12 cellular contexts compared by ENCODE assay signal in genomic region chr15:45130291-45131000, GRCh38. TPM values are rescaled to one million over a fixed set of nuclear protein-coding genes. Genes with fewer than 3 reads are reported as not detected.
A peak's percentile ranks its signal among the peaks of the same experiment; 100 is the strongest.
DNase-seq lines count a peak whose midpoint lies in the region; ATAC-seq and TF ChIP-seq lines count a peak whose summit lies in the region.
"Had no signal": no experiment of that assay in that cellular context is flagged by ENCODE, and none has a peak within 500 bp of the region (broad histone marks: within the 10 kb centered on the region; RNA-seq: fewer than 3 reads in every experiment).

No MANE protein-coding gene starts in this region.

- peak overlapping the region; percentile 41 for H3K4me3 Mint-ChIP-seq in activated naive CD8-positive, alpha-beta T cell
- H3K4me3 Mint-ChIP-seq in activated naive CD8-positive, alpha-beta T cell treated with anti-CD3 and anti-CD28 coated beads, Interleukin-2, amount 50 U/mL, for 24 hours: no peak overlapping the region
- H3K4me3 Mint-ChIP-seq in endodermal cell (peak overlapping the region; percentile 51), naive B cell (peak overlapping the region in 7 of 8 donors; percentile 14 to 78 (median 66)), type B pancreatic cell (peak overlapping the region; percentile 65)
- no peak overlapping the region for H3K4me3 Mint-ChIP-seq in activated CD4-positive, alpha-beta memory T cell treated with anti-CD3 and anti-CD28 coated beads, Interleukin-2, amount 10 ng/mL, durations not matched to agents 7 days and 5 days
- H3K4me3 Mint-ChIP-seq: natural killer cell treated with Interleukin-12 subunit alpha and Interleukin-12 subunit beta and Interleukin-15 and Interleukin-18, amount 100 ng/mL, for 72 hours had no signal

- CTCF ChIA-PET in activated CD4-positive, alpha-beta memory T cell treated with anti-CD3 and anti-CD28 coated beads, Interleukin-2, amount 10 ng/mL, durations not matched to agents 7 days and 5 days (lab: Charles Lee): interaction anchor here (1.2 to 1.8 kb wide), 2 partner anchors 12 to 33 kb away, joined by 3 to 5 read pairs; no protein-coding TSS in a partner anchor

- H3K36me3 Mint-ChIP-seq in activated naive CD8-positive, alpha-beta T cell: no peaks in the 10 kb centered on the region
- no peaks in the 10 kb centered on the region for H3K36me3 Mint-ChIP-seq in activated naive CD8-positive, alpha-beta T cell treated with anti-CD3 and anti-CD28 coated beads, Interleukin-2, amount 50 U/mL, for 24 hours (ENCODE audit: low read depth)
- no peaks in the 10 kb centered on the region for H3K36me3 Mint-ChIP-seq in endodermal cell (ENCODE audit: low read depth)
- H3K36me3 Mint-ChIP-seq in naive B cell: peaks cover 0 to 13% of the 10 kb centered on the region in 2 donors
- H3K36me3 Mint-ChIP-seq in type B pancreatic cell: no peaks in the 10 kb centered on the region
- H3K36me3 Mint-ChIP-seq in activated CD4-positive, alpha-beta memory T cell treated with anti-CD3 and anti-CD28 coated beads, Interleukin-2, amount 10 ng/mL, durations not matched to agents 7 days and 5 days (ENCODE audit: low read depth): no peaks in the 10 kb centered on the region
- H3K36me3 Mint-ChIP-seq: natural killer cell treated with Interleukin-12 subunit alpha and Interleukin-12 subunit beta and Interleukin-15 and Interleukin-18, amount 100 ng/mL, for 72 hours had no signal

- POLR2A ChIA-PET in activated CD4-positive, alpha-beta memory T cell treated with anti-CD3 and anti-CD28 coated beads, Interleukin-2, amount 10 ng/mL, durations not matched to agents 7 days and 5 days (lab: Charles Lee): interaction anchor here (1.1 to 1.4 kb wide), 4 partner anchors 9 to 149 kb away, joined by 3 read pairs; partner anchors contain the start of genes DUOX2 and DUOXA2

- H3K9me3 Mint-ChIP-seq in activated naive CD8-positive, alpha-beta T cell (ENCODE audit: low read depth): no peaks in the 10 kb centered on the region
- no peaks in the 10 kb centered on the region for H3K9me3 Mint-ChIP-seq in activated naive CD8-positive, alpha-beta T cell treated with anti-CD3 and anti-CD28 coated beads, Interleukin-2, amount 50 U/mL, for 24 hours
- H3K9me3 Mint-ChIP-seq in endodermal cell (no peaks in the 10 kb centered on the region), naive B cell (peaks cover 0 to 1% (median 0%) of the 10 kb centered on the region in 7 donors), type B pancreatic cell (no peaks in the 10 kb centered on the region)
- H3K9me3 Mint-ChIP-seq in activated CD4-positive, alpha-beta memory T cell treated with anti-CD3 and anti-CD28 coated beads, Interleukin-2, amount 10 ng/mL, durations not matched to agents 7 days and 5 days: no peaks in the 10 kb centered on the region
- H3K9me3 Mint-ChIP-seq: natural killer cell treated with Interleukin-12 subunit alpha and Interleukin-12 subunit beta and Interleukin-15 and Interleukin-18, amount 100 ng/mL, for 72 hours had no signal

- H3K4me3 ChIP-seq in endodermal cell (ENCODE audit: low read length): no peak overlapping the region

- 89 to 94% methylated on average over 4 to 7 of the region's 7 CpGs for WGBS in endodermal cell (ENCODE audit: insufficient coverage in 1 of 2, insufficient read length in 1 of 2), 2 experiments

- H3K9ac ChIP-seq in endodermal cell (ENCODE audit: extremely low read depth, low read length, poor library complexity, severe bottlenecking): no peak overlapping the region

- DNase-seq in activated naive CD8-positive, alpha-beta T cell treated with anti-CD3 and anti-CD28 coated beads, Interleukin-2, amount 50 U/mL, for 24 hours: no peak
- DNase-seq in endodermal cell (no peak), naive B cell (no peak), type B pancreatic cell (ENCODE audit: extremely low spot score, unreplicated experiment) (no peak), NCI-H748 treated with DMSO at 0.1 percent for 48 hours (lab: John Stamatoyannopoulos, UW) (no peak), NCI-H1417 treated with DMSO at 0.1 percent for 48 hours (lab: John Stamatoyannopoulos, UW) (no peak)
- DNase-seq in activated CD4-positive, alpha-beta memory T cell treated with anti-CD3 and anti-CD28 coated beads, Interleukin-2, amount 10 ng/mL, durations not matched to agents 7 days and 5 days: no peak
- DNase-seq: activated CD8-positive, alpha-beta memory T cell treated with anti-CD3 and anti-CD28 coated beads, Interleukin-2, amount 50 U/mL, for 48 hours; WERI-Rb-1 had no signal

- H3K4me1 ChIP-seq in endodermal cell (ENCODE audit: control insufficient read depth, insufficient read depth, low read length): peaks cover 3% of the 10 kb centered on the region

- H3K27me3 ChIP-seq in endodermal cell (ENCODE audit: control insufficient read depth, insufficient read depth, low read length, poor library complexity, severe bottlenecking): peaks cover 100% of the 10 kb centered on the region

- H3K9me3 ChIP-seq in endodermal cell (ENCODE audit: control insufficient read depth, low read length): no peaks in the 10 kb centered on the region

- peaks cover 36% of the 10 kb centered on the region for H3K27me3 Mint-ChIP-seq in activated naive CD8-positive, alpha-beta T cell
- H3K27me3 Mint-ChIP-seq in activated naive CD8-positive, alpha-beta T cell treated with anti-CD3 and anti-CD28 coated beads, Interleukin-2, amount 50 U/mL, for 24 hours: peaks cover 62% of the 10 kb centered on the region
- peaks cover 94% of the 10 kb centered on the region for H3K27me3 Mint-ChIP-seq in endodermal cell (ENCODE audit: insufficient read depth)
- H3K27me3 Mint-ChIP-seq in naive B cell: peaks cover 64 to 85% (median 81%) of the 10 kb centered on the region in 3 donors
- H3K27me3 Mint-ChIP-seq in type B pancreatic cell: peaks cover 85% of the 10 kb centered on the region
- peaks cover 65% of the 10 kb centered on the region for H3K27me3 Mint-ChIP-seq in activated CD4-positive, alpha-beta memory T cell treated with anti-CD3 and anti-CD28 coated beads, Interleukin-2, amount 10 ng/mL, durations not matched to agents 7 days and 5 days

- H3K4me1 Mint-ChIP-seq in activated naive CD8-positive, alpha-beta T cell (ENCODE audit: low read depth): peaks cover 14% of the 10 kb centered on the region
- H3K4me1 Mint-ChIP-seq in activated naive CD8-positive, alpha-beta T cell treated with anti-CD3 and anti-CD28 coated beads, Interleukin-2, amount 50 U/mL, for 24 hours: peaks cover 3% of the 10 kb centered on the region
- H3K4me1 Mint-ChIP-seq in endodermal cell: peaks cover 5% of the 10 kb centered on the region
- H3K4me1 Mint-ChIP-seq in naive B cell: peaks cover 9 to 24% (median 13%) of the 10 kb centered on the region in 3 donors
- peaks cover 12% of the 10 kb centered on the region for H3K4me1 Mint-ChIP-seq in type B pancreatic cell (ENCODE audit: unreplicated experiment)
- H3K4me1 Mint-ChIP-seq in activated CD4-positive, alpha-beta memory T cell treated with anti-CD3 and anti-CD28 coated beads, Interleukin-2, amount 10 ng/mL, durations not matched to agents 7 days and 5 days: peaks cover 9% of the 10 kb centered on the region

- TF ChIP-seq CTCF in endodermal cell (conservative IDR thresholded peaks at IDR 0.05): no peak
- TF ChIP-seq CTCF in type B pancreatic cell (conservative IDR thresholded peaks at IDR 0.05): no peak

- no peak overlapping the region for H3K27ac Mint-ChIP-seq in activated naive CD8-positive, alpha-beta T cell
- no peak overlapping the region for H3K27ac Mint-ChIP-seq in activated naive CD8-positive, alpha-beta T cell treated with anti-CD3 and anti-CD28 coated beads, Interleukin-2, amount 50 U/mL, for 24 hours
- H3K27ac Mint-ChIP-seq in endodermal cell (no peak overlapping the region), naive B cell (peak overlapping the region in 2 of 6 donors; percentile 12 to 43), type B pancreatic cell (no peak overlapping the region)
- no peak overlapping the region for H3K27ac Mint-ChIP-seq in activated CD4-positive, alpha-beta memory T cell treated with anti-CD3 and anti-CD28 coated beads, Interleukin-2, amount 10 ng/mL, durations not matched to agents 7 days and 5 days
- H3K27ac Mint-ChIP-seq: natural killer cell treated with Interleukin-12 subunit alpha and Interleukin-12 subunit beta and Interleukin-15 and Interleukin-18, amount 100 ng/mL, for 72 hours had no signal

- ATAC-seq in activated naive CD8-positive, alpha-beta T cell treated with anti-CD3 and anti-CD28 coated beads, Interleukin-2, amount 50 U/mL, for 24 hours: no peak
- ATAC-seq in naive B cell (ENCODE audit: low read depth in 2 of 2): no peak

- H3K27ac ChIP-seq in endodermal cell (ENCODE audit: low read depth, low read length): no peak overlapping the region
- H3K27ac ChIP-seq: WERI-Rb-1 had no signal

- no peaks in the 10 kb centered on the region for H3K36me3 ChIP-seq in endodermal cell (ENCODE audit: control insufficient read depth, insufficient read depth, low read length)
- H3K36me3 ChIP-seq: WERI-Rb-1 had no signal

RNA-seq across cellular contexts. Expression of gene DUOX1, which starts 0.7 kb away (rescaled TPM):
- total RNA-seq in endodermal cell (1 to 10 TPM; 1.2 to 1.9 TPM), type B pancreatic cell (ENCODE audit: low replicate concordance) (5.5 and 11.1 TPM in 2 replicates)
- polyA plus RNA-seq in endodermal cell (2013, experiment 1 of 2): 0.43 TPM
- polyA plus RNA-seq in endodermal cell (2013, experiment 2 of 2): 0.29 TPM
- 1 to 10 TPM in 3 of 6 donors, under 1 TPM in 3; 0.29 to 4.2 (median 1.3) TPM for polyA plus RNA-seq in naive B cell (ENCODE audit: low read depth in 6 of 6)
- under 1 TPM in 1 of 2 experiments, not detected in 1; 0.08 TPM for total RNA-seq in activated CD4-positive, alpha-beta memory T cell treated with anti-CD3 and anti-CD28 coated beads, Interleukin-2, amount 10 ng/mL, durations not matched to agents 7 days and 5 days

RNA-seq across cellular contexts. Expression of gene DUOXA1, which starts 0.8 kb away (rescaled TPM):
- under 1 TPM; 0.86 to 0.99 TPM for total RNA-seq in endodermal cell
- 0.14 TPM for polyA plus RNA-seq in endodermal cell (2013, experiment 1 of 2)
- 0.91 TPM for polyA plus RNA-seq in endodermal cell (2013, experiment 2 of 2)
- polyA plus RNA-seq in naive B cell (ENCODE audit: low read depth in 6 of 6): not detected
- 3.2 and 9.4 TPM in 2 replicates for total RNA-seq in type B pancreatic cell (ENCODE audit: low replicate concordance)
- total RNA-seq in activated CD4-positive, alpha-beta memory T cell treated with anti-CD3 and anti-CD28 coated beads, Interleukin-2, amount 10 ng/mL, durations not matched to agents 7 days and 5 days: not detected
- total RNA-seq: natural killer cell treated with Interleukin-12 subunit alpha and Interleukin-12 subunit beta and Interleukin-15 and Interleukin-18, amount 100 ng/mL, for 72 hours had no signal

RNA-seq across cellular contexts. Expression of gene DUOXA2, which starts 16.3 kb away (rescaled TPM):
- total RNA-seq in endodermal cell (not detected), type B pancreatic cell (ENCODE audit: low replicate concordance) (0.17 and 0.52 TPM in 2 replicates)
- not detected for polyA plus RNA-seq in endodermal cell (2013, experiment 1 of 2)
- polyA plus RNA-seq in endodermal cell (2013, experiment 2 of 2): not detected
- not detected for polyA plus RNA-seq in naive B cell (ENCODE audit: low read depth in 6 of 6)
- not detected for total RNA-seq in activated CD4-positive, alpha-beta memory T cell treated with anti-CD3 and anti-CD28 coated beads, Interleukin-2, amount 10 ng/mL, durations not matched to agents 7 days and 5 days
- total RNA-seq: kidney had no signal

RNA-seq across cellular contexts. Expression of gene DUOX2, which starts 16.5 kb away (rescaled TPM):
- total RNA-seq in endodermal cell (under 1 TPM; 0.11 to 0.13 TPM), type B pancreatic cell (ENCODE audit: low replicate concordance) (3.1 TPM in 2 replicates)
- 0.11 TPM for polyA plus RNA-seq in endodermal cell (2013, experiment 1 of 2)
- 0.08 TPM for polyA plus RNA-seq in endodermal cell (2013, experiment 2 of 2)
- polyA plus RNA-seq in naive B cell (ENCODE audit: low read depth in 6 of 6): under 1 TPM in 1 of 6 donors, not detected in 5; 0.08 TPM
- under 1 TPM in 1 of 2 experiments, not detected in 1; 0.23 TPM for total RNA-seq in activated CD4-positive, alpha-beta memory T cell treated with anti-CD3 and anti-CD28 coated beads, Interleukin-2, amount 10 ng/mL, durations not matched to agents 7 days and 5 days

RNA-seq across cellular contexts. Expression of gene SHF, which starts 57.3 kb away (rescaled TPM):
- total RNA-seq in endodermal cell: 10 to 100 TPM; 42.0 to 53.8 TPM
- polyA plus RNA-seq in endodermal cell (2013, experiment 1 of 2): 45.2 TPM
- polyA plus RNA-seq in endodermal cell (2013, experiment 2 of 2): 43.5 TPM
- 1 to 10 TPM in 4 of 6 donors, under 1 TPM in 2; 0.77 to 3.2 (median 1.8) TPM for polyA plus RNA-seq in naive B cell (ENCODE audit: low read depth in 6 of 6)
- total RNA-seq in type B pancreatic cell (ENCODE audit: low replicate concordance): 10.9 and 29.0 TPM in 2 replicates
- 1 to 10 TPM; 1.7 to 2.0 TPM for total RNA-seq in activated CD4-positive, alpha-beta memory T cell treated with anti-CD3 and anti-CD28 coated beads, Interleukin-2, amount 10 ng/mL, durations not matched to agents 7 days and 5 days

Comparison
In these comparisons a context has a peak if more than half of its experiments do, and no peak if none do; other contexts are left out.
1. H3K4me3 Mint-ChIP-seq: peak in activated naive CD8-positive, alpha-beta T cell (single experiment), endodermal cell (single experiment), naive B cell (7 of 8) and type B pancreatic cell (single experiment); none in activated naive CD8-positive, alpha-beta T cell treated with anti-CD3 and anti-CD28 coated beads, Interleukin-2, amount 50 U/mL, for 24 hours (single experiment) and activated CD4-positive, alpha-beta memory T cell treated with anti-CD3 and anti-CD28 coated beads, Interleukin-2, amount 10 ng/mL, durations not matched to agents 7 days and 5 days (single experiment).